Comparison of ENCODE assay signal across 1 cellular context in genomic region chr10:5476918-5477525, GRCh38.
TF ChIP-seq lines count a peak whose summit lies in the region.

No MANE protein-coding gene starts in this region.

TF ChIP-seq in K562, 482 proteins besides CTCF, POLR2A, EP300 and RAD21 (continued from another document):
- TF ChIP-seq, protein P1, sequence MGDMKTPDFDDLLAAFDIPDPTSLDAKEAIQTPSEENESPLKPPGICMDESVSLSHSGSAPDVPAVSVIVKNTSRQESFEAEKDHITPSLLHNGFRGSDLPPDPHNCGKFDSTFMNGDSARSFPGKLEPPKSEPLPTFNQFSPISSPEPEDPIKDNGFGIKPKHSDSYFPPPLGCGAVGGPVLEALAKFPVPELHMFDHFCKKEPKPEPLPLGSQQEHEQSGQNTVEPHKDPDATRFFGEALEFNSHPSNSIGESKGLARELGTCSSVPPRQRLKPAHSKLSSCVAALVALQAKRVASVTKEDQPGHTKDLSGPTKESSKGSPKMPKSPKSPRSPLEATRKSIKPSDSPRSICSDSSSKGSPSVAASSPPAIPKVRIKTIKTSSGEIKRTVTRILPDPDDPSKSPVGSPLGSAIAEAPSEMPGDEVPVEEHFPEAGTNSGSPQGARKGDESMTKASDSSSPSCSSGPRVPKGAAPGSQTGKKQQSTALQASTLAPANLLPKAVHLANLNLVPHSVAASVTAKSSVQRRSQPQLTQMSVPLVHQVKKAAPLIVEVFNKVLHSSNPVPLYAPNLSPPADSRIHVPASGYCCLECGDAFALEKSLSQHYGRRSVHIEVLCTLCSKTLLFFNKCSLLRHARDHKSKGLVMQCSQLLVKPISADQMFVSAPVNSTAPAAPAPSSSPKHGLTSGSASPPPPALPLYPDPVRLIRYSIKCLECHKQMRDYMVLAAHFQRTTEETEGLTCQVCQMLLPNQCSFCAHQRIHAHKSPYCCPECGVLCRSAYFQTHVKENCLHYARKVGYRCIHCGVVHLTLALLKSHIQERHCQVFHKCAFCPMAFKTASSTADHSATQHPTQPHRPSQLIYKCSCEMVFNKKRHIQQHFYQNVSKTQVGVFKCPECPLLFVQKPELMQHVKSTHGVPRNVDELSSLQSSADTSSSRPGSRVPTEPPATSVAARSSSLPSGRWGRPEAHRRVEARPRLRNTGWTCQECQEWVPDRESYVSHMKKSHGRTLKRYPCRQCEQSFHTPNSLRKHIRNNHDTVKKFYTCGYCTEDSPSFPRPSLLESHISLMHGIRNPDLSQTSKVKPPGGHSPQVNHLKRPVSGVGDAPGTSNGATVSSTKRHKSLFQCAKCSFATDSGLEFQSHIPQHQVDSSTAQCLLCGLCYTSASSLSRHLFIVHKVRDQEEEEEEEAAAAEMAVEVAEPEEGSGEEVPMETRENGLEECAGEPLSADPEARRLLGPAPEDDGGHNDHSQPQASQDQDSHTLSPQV (IDR thresholded peaks at IDR 0.05) = peak; percentile 10; the same call in 1 of the 2 replicates
- TF ChIP-seq HBP1 (CRISPR knock-in tag; IDR thresholded peaks at IDR 0.05) = no peak
- no peak for TF ChIP-seq E2F4 (CRISPR knock-in tag; IDR thresholded peaks at IDR 0.05; ENCODE audit: low read depth)
- TF ChIP-seq ATF7 (IDR thresholded peaks at IDR 0.05) = 0 out of 2 replicates have a peak, but pooled peaks have one; percentile 21
- TF ChIP-seq ZBTB1 (CRISPR knock-in tag; IDR thresholded peaks at IDR 0.05; ENCODE audit: borderline replicate concordance, low read depth) = no peak
- peak; percentile 43; the same call in 1 of the 2 replicates for TF ChIP-seq ZBTB7A (IDR thresholded peaks at IDR 0.05; ENCODE audit: borderline replicate concordance, control insufficient read depth, low read depth, low read length)
- TF ChIP-seq ZNF282 (CRISPR knock-in tag; IDR thresholded peaks at IDR 0.05) = no peak
- TF ChIP-seq ZNF174 (CRISPR knock-in tag; IDR thresholded peaks at IDR 0.05) = no peak
- peak; percentile 12 for TF ChIP-seq SAP30 (IDR thresholded peaks at IDR 0.05; ENCODE audit: borderline replicate concordance, insufficient read depth, low read depth, low read length, poor library complexity, severe bottlenecking)
- 0 out of 2 replicates have a peak, but pooled peaks have one; percentile 15 for TF ChIP-seq ETV5 (CRISPR knock-in tag; IDR thresholded peaks at IDR 0.05; ENCODE audit: low read depth)
- TF ChIP-seq EZH2 (IDR thresholded peaks at IDR 0.05; ENCODE audit: borderline replicate concordance, low read depth, low read length) = no peak
- 0 out of 2 replicates have a peak, but pooled peaks have one; percentile 16 for TF ChIP-seq GTF2A2 (tag; IDR thresholded peaks at IDR 0.05)
- 0 out of 2 replicates have a peak, but pooled peaks have one; percentile 26 for TF ChIP-seq MECOM (CRISPR knock-in tag; IDR thresholded peaks at IDR 0.05)
